Comparison of ENCODE assay signal across 18 cellular contexts in the genomic region with DNA sequence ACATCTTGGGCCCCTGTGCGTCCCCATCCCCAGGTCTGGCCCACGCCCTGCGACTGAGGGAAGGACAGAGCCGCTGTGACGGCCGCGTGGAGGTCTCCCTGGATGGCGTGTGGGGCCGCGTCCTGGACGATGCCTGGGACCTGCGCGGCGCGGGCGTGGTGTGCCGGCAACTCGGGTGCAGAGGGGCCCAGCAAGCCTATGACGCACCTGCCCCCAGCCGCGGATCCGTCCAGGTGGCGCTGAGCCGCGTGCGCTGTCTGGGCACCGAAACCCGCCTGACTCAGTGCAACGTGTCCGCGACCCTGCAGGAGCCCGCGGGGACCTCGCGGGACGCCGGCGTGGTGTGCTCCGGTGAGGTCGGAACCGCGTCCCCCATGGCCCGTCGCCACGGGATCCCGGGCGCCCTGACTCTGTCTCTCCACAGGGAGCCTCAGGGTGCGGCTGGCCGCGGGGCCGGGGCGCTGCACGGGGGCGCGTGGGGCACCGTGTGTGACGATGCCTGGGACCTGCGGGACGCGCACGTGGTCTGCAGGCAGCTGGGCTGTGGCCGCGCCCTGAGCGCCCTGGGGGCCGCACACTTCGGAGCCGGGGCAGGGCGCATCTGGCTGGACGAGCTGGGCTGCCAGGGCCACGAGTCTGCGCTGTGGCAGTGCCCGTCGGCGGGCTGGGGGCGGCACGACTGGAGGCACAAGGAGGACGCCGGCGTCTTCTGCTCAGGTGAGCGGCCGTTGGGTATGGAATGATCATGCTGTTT. TPM values are rescaled to one million over a fixed set of nuclear protein-coding genes. Genes with fewer than 3 reads are reported as not detected.
DNase-seq lines count a peak whose midpoint lies in the region; ATAC-seq and TF ChIP-seq lines count a peak whose summit lies in the region.
"Had no signal": no experiment of that assay in that cellular context is flagged by ENCODE, and none has a peak within 500 bp of the region (broad histone marks: within the 10 kb centered on the region; RNA-seq: fewer than 3 reads in every experiment).

No MANE protein-coding gene starts in this region.

- no peaks in the 10 kb centered on the region for H3K9me3 Mint-ChIP-seq in stimulated activated effector memory CD8-positive, alpha-beta T cell treated with anti-CD3 and anti-CD28 coated beads, Interleukin-12 subunit alpha, Interleukin-12 subunit beta, amount 100 ng/mL, for 72 hours

- peaks cover 42% of the 10 kb centered on the region for H3K4me1 Mint-ChIP-seq in stimulated activated effector memory CD8-positive, alpha-beta T cell treated with anti-CD3 and anti-CD28 coated beads, Interleukin-12 subunit alpha, Interleukin-12 subunit beta, amount 100 ng/mL, for 72 hours

- peak; percentile 12 for DNase-seq in left ventricle myocardium inferior
- no peak for DNase-seq in heart left ventricle
- DNase-seq in coronary artery (ENCODE audit: low spot score), result peak; percentile 54
- peak; percentile 13 for DNase-seq in lung (ENCODE audit: low spot score)
- DNase-seq in stimulated activated effector memory CD8-positive, alpha-beta T cell treated with anti-CD3 and anti-CD28 coated beads, Interleukin-12 subunit alpha, Interleukin-12 subunit beta, amount 100 ng/mL, for 72 hours (ENCODE audit: low spot score in 2 of 2), result no peak
- DNase-seq in smooth muscle cell (lab: John Stamatoyannopoulos, UW; ENCODE audit: unreplicated experiment), result no peak
- DNase-seq: Caco-2, EL, H7, Kasumi-1, MM.1S, NCI-H1092 treated with DMSO at 0.1 percent for 48 hours, NCI-H2081 treated with DMSO at 0.1 percent for 48 hours, NCI-H510A treated with DMSO at 0.1 percent for 48 hours, NCI-H82 had no signal

- H3K79me2 ChIP-seq in smooth muscle cell (ENCODE audit: low read depth), result no peaks in the 10 kb centered on the region

- no peak overlapping the region for H3K27ac Mint-ChIP-seq in stimulated activated effector memory CD8-positive, alpha-beta T cell treated with anti-CD3 and anti-CD28 coated beads, Interleukin-12 subunit alpha, Interleukin-12 subunit beta, amount 100 ng/mL, for 72 hours

- intact Hi-C loops in left ventricle myocardium inferior (cut with micrococcal nuclease) (no loop called here), heart left ventricle (cut with DNase I) (no loop called here)

- 55 to 85% (median 70%) methylated on average over 2 to 81 of the region's 81 CpGs for WGBS in heart left ventricle, 4 donors
- WGBS in lung, 2 donors, result 53 to 70% methylated on average over 81 of the region's 81 CpGs
- WGBS in smooth muscle cell (ENCODE audit: low lambda C conversion rate), result 93% methylated on average over 44 of the region's 81 CpGs

- H3K4me3 ChIP-seq in left ventricle myocardium inferior, result no peak overlapping the region
- H3K4me3 ChIP-seq in heart left ventricle, result no peak overlapping the region
- no peak overlapping the region for H3K4me3 ChIP-seq in coronary artery
- no peak overlapping the region for H3K4me3 ChIP-seq in lung
- no peak overlapping the region for H3K4me3 ChIP-seq in smooth muscle cell

- no peak for TF ChIP-seq POLR2A in heart left ventricle (IDR thresholded peaks at IDR 0.05)

- H4K20me1 ChIP-seq in smooth muscle cell (ENCODE audit: low read depth), result no peaks in the 10 kb centered on the region

- no peak for ATAC-seq in heart left ventricle
- ATAC-seq in lung (ENCODE audit: insufficient read depth, low FRiP score), result no peak
- peak; percentile 53 for ATAC-seq in stimulated activated effector memory CD8-positive, alpha-beta T cell treated with anti-CD3 and anti-CD28 coated beads, Interleukin-12 subunit alpha, Interleukin-12 subunit beta, amount 100 ng/mL, for 72 hours
- ATAC-seq in GM21528 (IDR thresholded peaks at IDR 0.05; ENCODE audit: low FRiP score, unreplicated experiment), result no peak
- no peak for ATAC-seq in HG02571 (IDR thresholded peaks at IDR 0.05; ENCODE audit: unreplicated experiment)

- peaks cover 12% of the 10 kb centered on the region for H3K27me3 ChIP-seq in left ventricle myocardium inferior (ENCODE audit: low read depth)
- peaks cover 0 to 7% (median 0%) of the 10 kb centered on the region in 9 donors for H3K27me3 ChIP-seq in heart left ventricle
- H3K27me3 ChIP-seq in lung (ENCODE audit: control insufficient read depth, insufficient read depth), result no peaks in the 10 kb centered on the region
- H3K27me3 ChIP-seq in smooth muscle cell (ENCODE audit: low read depth), result no peaks in the 10 kb centered on the region

- no peak overlapping the region for H2AFZ ChIP-seq in smooth muscle cell (ENCODE audit: low read depth)

- TF ChIP-seq CTCF in left ventricle myocardium inferior (IDR thresholded peaks at IDR 0.05; ENCODE audit: borderline replicate concordance) (no peak), heart left ventricle (IDR thresholded peaks at IDR 0.05) (no peak), coronary artery (IDR thresholded peaks at IDR 0.05) (no peak), lung (IDR thresholded peaks at IDR 0.05; ENCODE audit: control extremely low read depth, extremely low read depth) (no peak), smooth muscle cell (IDR thresholded peaks at IDR 0.05; ENCODE audit: borderline replicate concordance, insufficient read depth, poor library complexity, severe bottlenecking) (no peak)

- no peak overlapping the region for H3K4me3 Mint-ChIP-seq in stimulated activated effector memory CD8-positive, alpha-beta T cell treated with anti-CD3 and anti-CD28 coated beads, Interleukin-12 subunit alpha, Interleukin-12 subunit beta, amount 100 ng/mL, for 72 hours

- no peaks in the 10 kb centered on the region for H3K36me3 ChIP-seq in left ventricle myocardium inferior
- no peaks in the 10 kb centered on the region for H3K36me3 ChIP-seq in heart left ventricle
- no peaks in the 10 kb centered on the region for H3K36me3 ChIP-seq in lung (ENCODE audit: control insufficient read depth in 2 of 2, insufficient read depth in 2 of 2, low read length in 2 of 2)
- no peaks in the 10 kb centered on the region for H3K36me3 ChIP-seq in smooth muscle cell (ENCODE audit: low read depth)

- H3F3A ChIP-seq in smooth muscle cell (ENCODE audit: low read depth), result no peaks in the 10 kb centered on the region

- H3K9me3 ChIP-seq in left ventricle myocardium inferior (replicated peaks) (no peaks in the 10 kb centered on the region), heart left ventricle (no peaks in the 10 kb centered on the region), lung (ENCODE audit: control insufficient read depth in 2 of 2, insufficient read depth in 1 of 2, low read length in 1 of 2) (peaks cover 0 to 4% of the 10 kb centered on the region in 2 donors), smooth muscle cell (replicated peaks; ENCODE audit: low read depth) (peaks cover 9% of the 10 kb centered on the region)

- H3K36me3 Mint-ChIP-seq in stimulated activated effector memory CD8-positive, alpha-beta T cell treated with anti-CD3 and anti-CD28 coated beads, Interleukin-12 subunit alpha, Interleukin-12 subunit beta, amount 100 ng/mL, for 72 hours, result peaks cover 86% of the 10 kb centered on the region

- H3K27ac ChIP-seq in left ventricle myocardium inferior (replicated peaks) (no peak overlapping the region), heart left ventricle (no peak overlapping the region), coronary artery (no peak overlapping the region), lung (ENCODE audit: low read depth in 1 of 2, low read length in 1 of 2) (no peak overlapping the region), smooth muscle cell (ENCODE audit: low read depth) (no peak overlapping the region)

- H3K9ac ChIP-seq in smooth muscle cell (ENCODE audit: low read depth), result no peak overlapping the region

- H3K4me2 ChIP-seq in smooth muscle cell, result no peak overlapping the region

- H3K4me1 ChIP-seq in left ventricle myocardium inferior (no peaks in the 10 kb centered on the region), heart left ventricle (no peaks in the 10 kb centered on the region), lung (ENCODE audit: control insufficient read depth in 2 of 2, insufficient read depth in 2 of 2, low read length in 2 of 2) (no peaks in the 10 kb centered on the region), smooth muscle cell (ENCODE audit: low read depth) (no peaks in the 10 kb centered on the region)
- H3K4me1 ChIP-seq: Caco-2 had no signal

RNA-seq across cellular contexts. Expression of a gene that starts 5.9 kb away (rescaled TPM):
- 0.36 TPM for total RNA-seq in left ventricle myocardium inferior
- 1 to 10 TPM in 1 of 9 donors, under 1 TPM in 8; 0.08 to 1.3 (median 0.34) TPM for total RNA-seq in heart left ventricle
- under 1 TPM; 0.18 to 0.46 TPM for polyA plus RNA-seq in heart left ventricle
- total RNA-seq in lung, result 1 to 10 TPM; 3.4 to 4.8 TPM
- polyA plus RNA-seq in lung, result under 1 TPM; 0.33 to 0.69 TPM
- total RNA-seq in smooth muscle cell, result 1.1 and 2.2 TPM in 2 replicates
- 0.45 and 1.7 TPM in 2 replicates for polyA plus RNA-seq in smooth muscle cell

RNA-seq across cellular contexts. Expression of a gene that starts 35.2 kb away (rescaled TPM):
- total RNA-seq in left ventricle myocardium inferior (not detected), heart left ventricle (under 1 TPM in 3 of 9 donors, not detected in 6; 0.11 to 0.25 (median 0.13) TPM), lung (under 1 TPM; 0.15 to 0.34 TPM), smooth muscle cell (0.09 and 0.13 TPM in 2 replicates)
- polyA plus RNA-seq in heart left ventricle (under 1 TPM; 0.04 to 0.11 TPM), lung (under 1 TPM; 0.11 to 0.16 TPM), smooth muscle cell (0.56 and 1.00 TPM in 2 replicates)
- total RNA-seq: Caco-2, H7, HT-29 had no signal

Comparison
In these comparisons a context has a peak if more than half of its experiments do, and no peak if none do; other contexts are left out.
1. DNase-seq: peak in left ventricle myocardium inferior (single experiment), coronary artery (single experiment) and lung (single experiment); none in heart left ventricle (0 of 5), stimulated activated effector memory CD8-positive, alpha-beta T cell treated with anti-CD3 and anti-CD28 coated beads, Interleukin-12 subunit alpha, Interleukin-12 subunit beta, amount 100 ng/mL, for 72 hours (0 of 2) and smooth muscle cell (single experiment).